In the genomic region with DNA sequence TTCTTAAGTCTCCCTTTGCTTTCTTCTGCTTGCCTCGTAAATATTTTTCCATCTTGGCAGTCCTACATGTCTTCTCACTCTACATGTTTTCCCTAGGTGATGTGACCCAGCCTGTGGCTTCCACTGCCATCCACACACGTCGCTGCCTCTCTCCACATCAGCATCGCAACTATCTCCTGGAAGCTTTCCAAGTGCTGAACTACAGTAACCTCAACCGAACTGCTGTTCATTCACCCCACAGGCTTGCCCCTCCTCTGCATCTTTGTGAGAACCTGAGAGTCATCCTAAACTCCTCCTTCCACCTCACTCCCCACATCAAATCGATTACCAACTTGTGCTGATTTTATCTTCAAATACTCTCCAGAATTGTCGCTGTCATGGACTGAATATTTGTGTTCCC, we compare ENCODE assay signal across 9 cellular contexts. TPM values are rescaled to one million over a fixed set of nuclear protein-coding genes. Genes with fewer than 3 reads are reported as not detected.
DNase-seq lines count a peak whose midpoint lies in the region; ATAC-seq, FAIRE-seq and TF ChIP-seq lines count a peak whose summit lies in the region.
"Had no signal": no experiment of that assay in that cellular context is flagged by ENCODE, and none has a peak within 500 bp of the region (broad histone marks: within the 10 kb centered on the region; RNA-seq: fewer than 3 reads in every experiment).

No MANE protein-coding gene starts in this region.

- CTCF ChIA-PET in Caco-2 (lab: Charles Lee) = interaction anchor here (0.7 kb wide), 1 partner anchor 25 kb away, joined by 8 read pairs; no protein-coding TSS in a partner anchor

- no TSS peak for BruUV-seq in Caco-2 (replicated peaks; lab: Mats Ljungman, UMichigan)

- no peak overlapping the region for H3K27ac ChIP-seq in right cardiac atrium (ENCODE audit: low read length)

- H3K27me3 Mint-ChIP-seq in Caco-2 (ENCODE audit: insufficient read depth, unreplicated experiment) (no peaks in the 10 kb centered on the region), CD14-positive monocyte (ENCODE audit: low read depth in 3 of 3) (peaks cover 1 to 7% (median 2%) of the 10 kb centered on the region in 3 donors)

- H3K9me3 ChIP-seq in right cardiac atrium (ENCODE audit: control insufficient read depth, low read length) (no peaks in the 10 kb centered on the region), Caco-2 (no peaks in the 10 kb centered on the region)

- peak; percentile 5 for DNase-seq in stimulated activated CD4-positive, alpha-beta T cell treated with anti-CD3 and anti-CD28 coated beads, Interleukin-12 subunit alpha, Interleukin-12 subunit beta, amount 100 ng/mL, for 4 hours
- DNase-seq in stimulated activated CD4-positive, alpha-beta T cell treated with anti-CD3 and anti-CD28 coated beads, Interleukin-4, amount 100 ng/mL, for 1 hour = no peak
- DNase-seq in activated CD8-positive, alpha-beta memory T cell treated with anti-CD3 and anti-CD28 coated beads, Interleukin-2, amount 50 U/mL, for 48 hours = peak; percentile 57
- DNase-seq in right cardiac atrium = no peak
- peak; percentile 65 for DNase-seq in urothelium cell line (ENCODE audit: low spot score)
- no peak for DNase-seq in Caco-2
- no peak for DNase-seq in NCI-H187 treated with DMSO at 0.1 percent for 48 hours (lab: John Stamatoyannopoulos, UW)
- no peak for DNase-seq in CD14-positive monocyte (ENCODE audit: low spot score)
- DNase-seq: DMS53 had no signal

- H3K4me1 ChIP-seq in right cardiac atrium (ENCODE audit: control insufficient read depth, insufficient read depth, low read length) (no peaks in the 10 kb centered on the region), Caco-2 (no peaks in the 10 kb centered on the region; the same call in 1 of the 2 replicates)

- H3K36me3 ChIP-seq in Caco-2 (ENCODE audit: control insufficient read depth, insufficient read depth, low read length) = no peaks in the 10 kb centered on the region

- H3K4me3 ChIP-seq in right cardiac atrium (ENCODE audit: low read length) (no peak overlapping the region), Caco-2 (ENCODE audit: low read depth, low read length) (no peak overlapping the region)

- POLR2A ChIA-PET in Caco-2 (lab: Charles Lee) = no interaction called here

- H3K36me3 Mint-ChIP-seq in Caco-2 (ENCODE audit: insufficient read depth, unreplicated experiment) = no peaks in the 10 kb centered on the region
- H3K36me3 Mint-ChIP-seq in CD14-positive monocyte = no peaks in the 10 kb centered on the region

- WGBS in right cardiac atrium = 27% methylated on average over 7 of the region's 7 CpGs

- H3K4me3 Mint-ChIP-seq in Caco-2 (ENCODE audit: unreplicated experiment) (no peak overlapping the region), CD14-positive monocyte (no peak overlapping the region)

- H3K9me3 Mint-ChIP-seq in Caco-2 (ENCODE audit: unreplicated experiment) (no peaks in the 10 kb centered on the region), CD14-positive monocyte (peaks cover 0 to 4% (median 0%) of the 10 kb centered on the region in 7 donors)

- intact Hi-C loops in right cardiac atrium (cut with DNase I) = no loop called here
- intact Hi-C loops in Caco-2 (cut with micrococcal nuclease; ENCODE audit: unreplicated experiment) = no loop called here
- intact Hi-C loops in CD14-positive monocyte (cut with micrococcal nuclease) = loop anchor here (5.0 kb wide), 1 partner anchor 41 kb away; a partner anchor contains a TSS

- H3K27me3 ChIP-seq in right cardiac atrium (ENCODE audit: control insufficient read depth, insufficient read depth) (no peaks in the 10 kb centered on the region), Caco-2 (replicated peaks; ENCODE audit: control insufficient read depth, insufficient read depth, low read length) (no peaks in the 10 kb centered on the region; the same call in 1 of the 2 replicates)

- FAIRE-seq in urothelium cell line (lab: Jason Lieb, UNC) = no peak

- H3K4me1 Mint-ChIP-seq in Caco-2 (ENCODE audit: low read depth, unreplicated experiment) (no peaks in the 10 kb centered on the region), CD14-positive monocyte (peaks cover 24% of the 10 kb centered on the region)

- ATAC-seq in right cardiac atrium = peak; percentile 40 to 64

- no peak for TF ChIP-seq CTCF in Caco-2 (IDR thresholded peaks at IDR 0.05; ENCODE audit: insufficient read depth in 1 of 2, low read depth in 1 of 2, low read length in 1 of 2, severe bottlenecking in 1 of 2, unreplicated experiment in 1 of 2)
- TF ChIP-seq CTCF in CD14-positive monocyte (IDR thresholded peaks at IDR 0.05) = no peak

- H3K27ac Mint-ChIP-seq in Caco-2 (ENCODE audit: unreplicated experiment) (no peak overlapping the region), CD14-positive monocyte (peak overlapping the region in 1 of 7 donors; percentile 21)

RNA-seq across cellular contexts. Expression of a gene that starts 41.2 kb away (rescaled TPM):
- total RNA-seq in right cardiac atrium (10 to 100 TPM; 10.3 to 12.3 (median 10.5) TPM), Caco-2 (2022) (23.4 and 26.7 TPM in 2 replicates)
- polyA plus RNA-seq in right cardiac atrium (5.7 TPM), CD14-positive monocyte (1 to 10 TPM; 3.9 to 5.5 TPM)

Comparison
In these comparisons a context has a peak if more than half of its experiments do, and no peak if none do; other contexts are left out.
1. DNase-seq: peak in stimulated activated CD4-positive, alpha-beta T cell treated with anti-CD3 and anti-CD28 coated beads, Interleukin-12 subunit alpha, Interleukin-12 subunit beta, amount 100 ng/mL, for 4 hours (single experiment), activated CD8-positive, alpha-beta memory T cell treated with anti-CD3 and anti-CD28 coated beads, Interleukin-2, amount 50 U/mL, for 48 hours (single experiment) and urothelium cell line (single experiment); none in stimulated activated CD4-positive, alpha-beta T cell treated with anti-CD3 and anti-CD28 coated beads, Interleukin-4, amount 100 ng/mL, for 1 hour (single experiment), right cardiac atrium (0 of 3), Caco-2 (0 of 2), NCI-H187 treated with DMSO at 0.1 percent for 48 hours (single experiment) and CD14-positive monocyte (single experiment).
2. intact Hi-C loops: an anchor here in CD14-positive monocyte (5.0 kb wide); none called in right cardiac atrium and Caco-2.